Comparison of ENCODE assay signal across 11 cellular contexts in genomic region chr12:122976648-122976975, GRCh38. TPM values are rescaled to one million over a fixed set of nuclear protein-coding genes. Genes with fewer than 3 reads are reported as not detected.
DNase-seq lines count a peak whose midpoint lies in the region; ATAC-seq and TF ChIP-seq lines count a peak whose summit lies in the region.
"Had no signal": no experiment of that assay in that cellular context is flagged by ENCODE, and none has a peak within 500 bp of the region (broad histone marks: within the 10 kb centered on the region; RNA-seq: fewer than 3 reads in every experiment).

No MANE protein-coding gene starts in this region.

- no peak for DNase-seq in activated T-cell treated with anti-CD3 and anti-CD28 coated beads, Interleukin-2, amount 50 U/mL, for 24 hours
- DNase-seq in activated T-cell treated with anti-CD3 and anti-CD28 coated beads for 4 hours = no peak
- DNase-seq in activated CD4-positive, alpha-beta memory T cell treated with anti-CD3 and anti-CD28 coated beads, Interleukin-2, amount 10 ng/mL, durations not matched to agents 7 days and 5 days = no peak
- DNase-seq in fibroblast of the aortic adventitia (ENCODE audit: low read depth) = no peak
- DNase-seq in stimulated activated naive B cell treated with anti-CD40 and anti-IgM and Interleukin-4, amounts not matched to agents 10 μg/mL and 1 μg/mL and 100 μg/mL, for 72 hours = no peak
- no peak for DNase-seq in NCI-H510A treated with DMSO at 0.1 percent for 48 hours (lab: John Stamatoyannopoulos, UW)
- DNase-seq in superior temporal gyrus (ENCODE audit: extremely low spot score) = no peak
- DNase-seq: islet precursor cell, NCI-H1417 had no signal

- H3K27me3 Mint-ChIP-seq in activated T-cell treated with anti-CD3 and anti-CD28 coated beads, Interleukin-2, amount 50 U/mL, for 24 hours = no peaks in the 10 kb centered on the region
- no peaks in the 10 kb centered on the region for H3K27me3 Mint-ChIP-seq in activated CD4-positive, alpha-beta memory T cell treated with anti-CD3 and anti-CD28 coated beads, Interleukin-2, amount 10 ng/mL, durations not matched to agents 7 days and 5 days
- no peaks in the 10 kb centered on the region for H3K27me3 Mint-ChIP-seq in stimulated activated naive B cell treated with anti-CD40 and anti-IgM and Interleukin-4, amounts not matched to agents 10 μg/mL and 1 μg/mL and 100 μg/mL, for 72 hours

- H3K4me3 ChIP-seq in fibroblast of the aortic adventitia (ENCODE audit: low read depth, low read length) = peak overlapping the region; percentile 98

- H3K36me3 Mint-ChIP-seq in activated T-cell treated with anti-CD3 and anti-CD28 coated beads, Interleukin-2, amount 50 U/mL, for 24 hours (ENCODE audit: low read depth) = peaks cover 49% of the 10 kb centered on the region
- H3K36me3 Mint-ChIP-seq in activated CD4-positive, alpha-beta memory T cell treated with anti-CD3 and anti-CD28 coated beads, Interleukin-2, amount 10 ng/mL, durations not matched to agents 7 days and 5 days (ENCODE audit: low read depth) = peaks cover 12% of the 10 kb centered on the region
- peaks cover 8 to 10% of the 10 kb centered on the region in 2 donors for H3K36me3 Mint-ChIP-seq in stimulated activated naive B cell treated with anti-CD40 and anti-IgM and Interleukin-4, amounts not matched to agents 10 μg/mL and 1 μg/mL and 100 μg/mL, for 72 hours

- CTCF ChIA-PET in activated CD4-positive, alpha-beta memory T cell treated with anti-CD3 and anti-CD28 coated beads, Interleukin-2, amount 10 ng/mL, durations not matched to agents 7 days and 5 days (lab: Charles Lee) = interaction anchor here (1.2 to 3.3 kb wide), 2 partner anchors 24 to 262 kb away, joined by 3 to 12 read pairs; no protein-coding TSS in a partner anchor

- ATAC-seq in stimulated activated naive B cell treated with anti-CD40 and anti-IgM and Interleukin-4, amounts not matched to agents 10 μg/mL and 1 μg/mL and 100 μg/mL, for 72 hours (replicated peaks) = no peak
- no peak for ATAC-seq in HG03469 (IDR thresholded peaks at IDR 0.05; ENCODE audit: unreplicated experiment)
- ATAC-seq: right lobe of liver had no signal

- peak overlapping the region; percentile 97 for H3K4me3 Mint-ChIP-seq in activated T-cell treated with anti-CD3 and anti-CD28 coated beads, Interleukin-2, amount 50 U/mL, for 24 hours
- peak overlapping the region; percentile 97 for H3K4me3 Mint-ChIP-seq in activated CD4-positive, alpha-beta memory T cell treated with anti-CD3 and anti-CD28 coated beads, Interleukin-2, amount 10 ng/mL, durations not matched to agents 7 days and 5 days
- H3K4me3 Mint-ChIP-seq in stimulated activated naive B cell treated with anti-CD40 and anti-IgM and Interleukin-4, amounts not matched to agents 10 μg/mL and 1 μg/mL and 100 μg/mL, for 72 hours = peak overlapping the region; percentile 97 to 98

- H3K4me1 Mint-ChIP-seq in activated T-cell treated with anti-CD3 and anti-CD28 coated beads, Interleukin-2, amount 50 U/mL, for 24 hours (ENCODE audit: low read depth) = peaks cover 46% of the 10 kb centered on the region
- peaks cover 47% of the 10 kb centered on the region for H3K4me1 Mint-ChIP-seq in activated CD4-positive, alpha-beta memory T cell treated with anti-CD3 and anti-CD28 coated beads, Interleukin-2, amount 10 ng/mL, durations not matched to agents 7 days and 5 days
- peaks cover 25 to 46% of the 10 kb centered on the region in 2 donors for H3K4me1 Mint-ChIP-seq in stimulated activated naive B cell treated with anti-CD40 and anti-IgM and Interleukin-4, amounts not matched to agents 10 μg/mL and 1 μg/mL and 100 μg/mL, for 72 hours

- no peaks in the 10 kb centered on the region for H3K9me3 Mint-ChIP-seq in activated T-cell treated with anti-CD3 and anti-CD28 coated beads, Interleukin-2, amount 50 U/mL, for 24 hours
- H3K9me3 Mint-ChIP-seq in activated CD4-positive, alpha-beta memory T cell treated with anti-CD3 and anti-CD28 coated beads, Interleukin-2, amount 10 ng/mL, durations not matched to agents 7 days and 5 days = no peaks in the 10 kb centered on the region
- no peaks in the 10 kb centered on the region for H3K9me3 Mint-ChIP-seq in stimulated activated naive B cell treated with anti-CD40 and anti-IgM and Interleukin-4, amounts not matched to agents 10 μg/mL and 1 μg/mL and 100 μg/mL, for 72 hours

- peak overlapping the region; percentile 100 for H3K27ac Mint-ChIP-seq in activated T-cell treated with anti-CD3 and anti-CD28 coated beads, Interleukin-2, amount 50 U/mL, for 24 hours
- H3K27ac Mint-ChIP-seq in activated CD4-positive, alpha-beta memory T cell treated with anti-CD3 and anti-CD28 coated beads, Interleukin-2, amount 10 ng/mL, durations not matched to agents 7 days and 5 days = peak overlapping the region; percentile 98
- peak overlapping the region; percentile 31 for H3K27ac Mint-ChIP-seq in stimulated activated naive B cell treated with anti-CD40 and anti-IgM and Interleukin-4, amounts not matched to agents 10 μg/mL and 1 μg/mL and 100 μg/mL, for 72 hours

- POLR2A ChIA-PET in activated CD4-positive, alpha-beta memory T cell treated with anti-CD3 and anti-CD28 coated beads, Interleukin-2, amount 10 ng/mL, durations not matched to agents 7 days and 5 days (lab: Charles Lee) = interaction anchor here (1.2 to 3.0 kb wide), 4 partner anchors 11 to 256 kb away, joined by 5 to 32 read pairs (median 8); partner anchors contain the start of genes ABCB9, MPHOSPH9 and MTRFR

- TF ChIP-seq CTCF in fibroblast of the aortic adventitia (IDR thresholded peaks at IDR 0.05; ENCODE audit: insufficient read depth, low read length) = no peak

RNA-seq across cellular contexts. Expression of gene OGFOD2, which starts 1.6 kb away (rescaled TPM):
- 10 to 100 TPM; 24.7 to 25.4 TPM for total RNA-seq in activated CD4-positive, alpha-beta memory T cell treated with anti-CD3 and anti-CD28 coated beads, Interleukin-2, amount 10 ng/mL, durations not matched to agents 7 days and 5 days
- total RNA-seq in fibroblast of the aortic adventitia (ENCODE audit: low replicate concordance) = 10.3 and 21.4 TPM in 2 replicates

RNA-seq across cellular contexts. Expression of gene ARL6IP4, which starts 3.9 kb away (rescaled TPM):
- total RNA-seq in activated CD4-positive, alpha-beta memory T cell treated with anti-CD3 and anti-CD28 coated beads, Interleukin-2, amount 10 ng/mL, durations not matched to agents 7 days and 5 days = 100 to 1,000 TPM; 166 to 175 TPM
- total RNA-seq in fibroblast of the aortic adventitia (ENCODE audit: low replicate concordance) = 110 and 240 TPM in 2 replicates

RNA-seq across cellular contexts. Expression of gene ABCB9, which starts 10.3 kb away (rescaled TPM):
- total RNA-seq in activated CD4-positive, alpha-beta memory T cell treated with anti-CD3 and anti-CD28 coated beads, Interleukin-2, amount 10 ng/mL, durations not matched to agents 7 days and 5 days = 1 to 10 TPM; 3.2 to 3.3 TPM
- total RNA-seq in fibroblast of the aortic adventitia (ENCODE audit: low replicate concordance) = 4.4 and 10.3 TPM in 2 replicates

Comparison
In these comparisons a context has a peak if more than half of its experiments do, and no peak if none do; other contexts are left out.
1. H3K27ac Mint-ChIP-seq: peak in every context shown above with its lines; median percentile 100 in activated T-cell treated with anti-CD3 and anti-CD28 coated beads, Interleukin-2, amount 50 U/mL, for 24 hours; 98 in activated CD4-positive, alpha-beta memory T cell treated with anti-CD3 and anti-CD28 coated beads, Interleukin-2, amount 10 ng/mL, durations not matched to agents 7 days and 5 days; 31 in stimulated activated naive B cell treated with anti-CD40 and anti-IgM and Interleukin-4, amounts not matched to agents 10 μg/mL and 1 μg/mL and 100 μg/mL, for 72 hours.